Comparison of ENCODE assay signal across 8 cellular contexts in the genomic region with DNA sequence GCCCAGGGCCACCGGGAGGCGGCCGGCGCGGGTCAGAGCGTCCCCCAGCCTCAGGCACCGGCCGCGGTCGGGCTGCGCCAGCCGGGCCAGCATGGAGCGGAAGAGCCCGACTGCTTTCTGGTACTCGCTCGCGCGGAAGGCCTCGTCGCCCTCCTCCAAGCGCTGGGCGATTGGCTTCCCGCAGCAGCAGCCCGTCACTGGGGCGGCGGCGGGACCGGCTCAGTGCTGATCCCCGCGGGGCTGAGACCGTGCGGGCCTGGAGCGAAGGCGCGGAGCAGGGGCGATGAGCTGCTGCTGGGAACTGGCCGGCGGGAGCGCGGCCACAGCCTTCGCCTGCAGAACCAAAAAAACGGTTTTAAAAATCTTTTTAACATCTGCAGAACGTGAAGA.
DNase-seq lines count a peak whose midpoint lies in the region; ATAC-seq, FAIRE-seq and TF ChIP-seq lines count a peak whose summit lies in the region.
"Not testable (repeated sequence)": the region's sequence is repeated elsewhere in the genome, so short reads cannot be mapped to it uniquely, and the experiment has no call there.

No MANE protein-coding gene starts in this region.

- H3K27me3 Mint-ChIP-seq in T-helper 2 cell treated with Interferon-gamma antibody and Interleukin-4, amounts not matched to agents 5 μg/mL and 100 μg/mL, for 36 hours (ENCODE audit: low read depth), result peaks cover 18% of the 10 kb centered on the region
- H3K27me3 Mint-ChIP-seq in activated T-cell treated with anti-CD3 and anti-CD28 coated beads, Interleukin-2, amount 50 U/mL, for 4 hours (ENCODE audit: low read depth), result not testable (repeated sequence)

- H3K36me3 ChIP-seq in mucosa of rectum (ENCODE audit: control insufficient read depth in 2 of 2, insufficient read depth in 2 of 2, low read length in 2 of 2); small intestine (ENCODE audit: control insufficient read depth in 2 of 2, insufficient read depth in 2 of 2, low read length in 2 of 2); upper lobe of right lung: not testable (repeated sequence)

- not testable (repeated sequence) for H3K9me3 ChIP-seq in mucosa of rectum (ENCODE audit: control insufficient read depth in 2 of 2, low read length in 2 of 2); small intestine (ENCODE audit: control insufficient read depth, low read depth); upper lobe of right lung

- not testable (repeated sequence) for H3K27me3 ChIP-seq in mucosa of rectum (ENCODE audit: control insufficient read depth in 2 of 2, insufficient read depth in 2 of 2, low read length in 2 of 2); small intestine (ENCODE audit: control insufficient read depth in 2 of 2, insufficient read depth in 2 of 2, low read length in 2 of 2); upper lobe of right lung

- H3K4me3 ChIP-seq in astrocyte of the spinal cord (ENCODE audit: low read depth, low read length) (peak overlapping the region; percentile 18), mucosa of rectum (ENCODE audit: low read length in 2 of 2) (peak overlapping the region; percentile 10 to 48), small intestine (ENCODE audit: low read depth in 1 of 2, low read length in 2 of 2) (peak overlapping the region in 1 of 2 donors; percentile 19), upper lobe of right lung (peak overlapping the region; percentile 45)

- H3K9me3 Mint-ChIP-seq in T-helper 2 cell treated with Interferon-gamma antibody and Interleukin-4, amounts not matched to agents 5 μg/mL and 100 μg/mL, for 36 hours; activated T-cell treated with anti-CD3 and anti-CD28 coated beads, Interleukin-2, amount 50 U/mL, for 4 hours: not testable (repeated sequence)

- H3K4me1 Mint-ChIP-seq in T-helper 2 cell treated with Interferon-gamma antibody and Interleukin-4, amounts not matched to agents 5 μg/mL and 100 μg/mL, for 36 hours (ENCODE audit: low read depth); activated T-cell treated with anti-CD3 and anti-CD28 coated beads, Interleukin-2, amount 50 U/mL, for 4 hours (ENCODE audit: low read depth): not testable (repeated sequence)

- in situ Hi-C loops in astrocyte of the spinal cord (cut with HindIII; ENCODE audit: low sequenced_read_pairs), result not testable (repeated sequence)

- not testable (repeated sequence) for H3K27ac ChIP-seq in mucosa of rectum (ENCODE audit: low read depth in 2 of 2, low read length in 2 of 2); small intestine (ENCODE audit: low read depth in 1 of 2, low read length in 1 of 2); upper lobe of right lung

- intact Hi-C loops in upper lobe of right lung (cut with DNase I), result not testable (repeated sequence)

- peak overlapping the region; percentile 36 for H3K4me3 Mint-ChIP-seq in T-helper 2 cell treated with Interferon-gamma antibody and Interleukin-4, amounts not matched to agents 5 μg/mL and 100 μg/mL, for 36 hours
- H3K4me3 Mint-ChIP-seq in activated T-cell treated with anti-CD3 and anti-CD28 coated beads, Interleukin-2, amount 50 U/mL, for 4 hours, result peak overlapping the region; percentile 48

- not testable (repeated sequence) for H3K36me3 Mint-ChIP-seq in T-helper 2 cell treated with Interferon-gamma antibody and Interleukin-4, amounts not matched to agents 5 μg/mL and 100 μg/mL, for 36 hours (ENCODE audit: low read depth); activated T-cell treated with anti-CD3 and anti-CD28 coated beads, Interleukin-2, amount 50 U/mL, for 4 hours (ENCODE audit: insufficient read depth)

- peak; percentile 52 to 66 for ATAC-seq in activated T-cell treated with anti-CD3 and anti-CD28 coated beads, Interleukin-2, amount 50 U/mL, for 4 hours
- ATAC-seq in upper lobe of right lung, result not testable (repeated sequence)

- peak; percentile 17 for DNase-seq in ELF-1 (ENCODE audit: low read depth, low spot score)
- DNase-seq in T-helper 2 cell treated with Interferon-gamma antibody and Interleukin-4, amounts not matched to agents 5 μg/mL and 100 μg/mL, for 36 hours (ENCODE audit: low spot score), result peak; percentile 9
- DNase-seq in activated T-cell treated with anti-CD3 and anti-CD28 coated beads, Interleukin-2, amount 50 U/mL, for 4 hours, result not testable (repeated sequence)
- DNase-seq in astrocyte of the spinal cord (ENCODE audit: low read depth, low spot score), result peak; percentile 0
- DNase-seq in fibroblast of peridontal ligament (ENCODE audit: extremely low read depth), result peak; percentile 0
- peak; percentile 7 for DNase-seq in small intestine
- peak; percentile 69 for DNase-seq in upper lobe of right lung

- not testable (repeated sequence) for TF ChIP-seq CTCF in astrocyte of the spinal cord (IDR thresholded peaks at IDR 0.05; ENCODE audit: low read depth, low read length); upper lobe of right lung (IDR thresholded peaks at IDR 0.05)

- H3K4me1 ChIP-seq in mucosa of rectum (ENCODE audit: control insufficient read depth in 2 of 2, insufficient read depth in 2 of 2, low read length in 2 of 2); small intestine (ENCODE audit: control insufficient read depth in 2 of 2, insufficient read depth in 1 of 2, low read depth in 1 of 2, low read length in 1 of 2); upper lobe of right lung: not testable (repeated sequence)

- H3K9ac ChIP-seq in mucosa of rectum (ENCODE audit: low read depth in 1 of 2, low read length in 2 of 2), result not testable (repeated sequence)

- FAIRE-seq in small intestine (lab: Jason Lieb, UNC), result not testable (repeated sequence)

- H3K27ac Mint-ChIP-seq in T-helper 2 cell treated with Interferon-gamma antibody and Interleukin-4, amounts not matched to agents 5 μg/mL and 100 μg/mL, for 36 hours, result not testable (repeated sequence)

- 3 to 4% (median 4%) methylated on average over 23 to 30 of the region's 43 CpGs for WGBS in small intestine, 3 donors
